Comparison of ENCODE assay signal across 10 cellular contexts in the genomic region with DNA sequence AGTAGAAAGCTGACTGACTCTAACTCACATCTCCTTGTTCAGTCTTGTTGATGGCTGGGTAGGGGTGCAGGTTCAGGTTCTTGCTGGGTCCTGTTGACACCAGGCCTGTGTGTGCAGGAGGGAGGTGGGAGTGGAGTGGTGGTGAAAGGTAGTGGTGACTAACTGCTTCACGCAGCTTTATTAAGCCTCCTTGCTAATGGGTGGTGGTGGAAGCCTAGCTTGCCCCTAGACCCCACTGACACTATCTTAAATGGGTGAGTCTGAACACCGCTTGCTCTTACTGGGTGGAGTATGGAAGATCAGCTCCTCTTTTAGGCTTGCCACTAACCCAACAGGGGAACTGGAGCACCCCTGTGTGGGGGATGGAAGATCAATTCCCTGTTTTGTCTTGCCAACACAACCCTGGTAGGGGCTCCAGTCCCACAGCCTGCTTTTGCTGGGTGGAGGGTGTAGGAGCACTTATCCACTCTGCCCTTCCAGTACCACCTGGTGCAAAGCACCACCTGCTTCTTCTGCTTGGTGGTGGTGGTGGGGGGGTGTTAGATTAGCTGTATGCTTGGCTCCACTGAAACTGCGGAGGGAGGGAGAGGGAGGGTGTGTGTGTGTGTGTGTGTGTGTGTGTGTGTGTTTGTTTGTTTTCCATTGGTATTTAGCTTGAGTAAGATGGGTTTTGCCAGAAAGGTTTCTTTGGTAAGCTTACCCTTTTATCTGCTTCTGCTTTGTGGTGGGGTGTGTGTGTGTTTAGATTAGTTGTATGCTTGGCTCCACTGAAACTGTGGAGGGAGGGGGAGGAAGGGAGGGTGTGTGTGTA. TPM values are rescaled to one million over a fixed set of nuclear protein-coding genes. Genes with fewer than 3 reads are reported as not detected.
DNase-seq lines count a peak whose midpoint lies in the region; ATAC-seq, FAIRE-seq and TF ChIP-seq lines count a peak whose summit lies in the region.
"Had no signal": no experiment of that assay in that cellular context is flagged by ENCODE, and none has a peak within 500 bp of the region (broad histone marks: within the 10 kb centered on the region; RNA-seq: fewer than 3 reads in every experiment).

No MANE protein-coding gene starts in this region.

- POLR2A ChIA-PET in MCF 10A (lab: Yijun Ruan, JAX) (interaction anchor here (1.2 to 1.5 kb wide), 3 partner anchors 9 to 24 kb away, joined by 3 to 4 read pairs (median 3); no protein-coding TSS in a partner anchor), K562 (lab: Yijun Ruan, JAX) (interaction anchor here (0.5 to 3.2 kb wide), 12 partner anchors 9 to 73 kb away, joined by 3 to 16 read pairs (median 4); no protein-coding TSS in a partner anchor)

- no peaks in the 10 kb centered on the region for H3K9me3 Mint-ChIP-seq in MCF 10A (ENCODE audit: unreplicated experiment)
- no peaks in the 10 kb centered on the region for H3K9me3 Mint-ChIP-seq in stimulated activated naive CD8-positive, alpha-beta T cell treated with anti-CD3 and anti-CD28 coated beads, Interleukin-15, amount 100 ng/mL, for 72 hours

- TF ChIP-seq CTCF in mammary epithelial cell (conservative IDR thresholded peaks at IDR 0.05 in 1 of 2, IDR thresholded peaks at IDR 0.05 in 1 of 2; ENCODE audit: extremely low read depth in 1 of 2, insufficient read depth in 1 of 2, low read depth in 1 of 2, low read length in 2 of 2) = no peak
- TF ChIP-seq CTCF in MCF 10A (IDR thresholded peaks at IDR 0.05; ENCODE audit: unreplicated experiment) = no peak
- TF ChIP-seq CTCF in K562 (IDR thresholded peaks at IDR 0.05 in 2 of 3, conservative IDR thresholded peaks at IDR 0.05 in 1 of 3; ENCODE audit: insufficient read depth in 2 of 3, low read depth in 1 of 3, low read length in 3 of 3) = no peak
- no peak for TF ChIP-seq CTCF in smooth muscle cell (IDR thresholded peaks at IDR 0.05; ENCODE audit: borderline replicate concordance, insufficient read depth, poor library complexity, severe bottlenecking)
- no peak for TF ChIP-seq CTCF in tibial artery (IDR thresholded peaks at IDR 0.05)

- CTCF ChIA-PET in mammary epithelial cell (lab: Charles Lee; ENCODE audit: low non-redundant PET) = interaction anchor here (0.6 kb wide), 1 partner anchor 266 kb away, joined by 3 read pairs; no protein-coding TSS in a partner anchor
- CTCF ChIA-PET in MCF 10A (lab: Yijun Ruan, JAX) = interaction anchor here (0.9 to 1.6 kb wide), 2 partner anchors 24 to 171 kb away, joined by 4 to 5 read pairs; no protein-coding TSS in a partner anchor
- CTCF ChIA-PET in K562 (lab: Yijun Ruan, JAX; ENCODE audit: low intra/inter-chr PET ratio) = no interaction called here

- TF ChIP-seq EP300 in K562 (IDR thresholded peaks at IDR 0.05; ENCODE audit: low read length) = no peak

- H3K27me3 ChIP-seq in mammary epithelial cell (ENCODE audit: insufficient read depth, low read length) (no peaks in the 10 kb centered on the region), K562 (ENCODE audit: control insufficient read depth in 2 of 2, insufficient read depth in 2 of 2, low read length in 2 of 2) (no peaks in the 10 kb centered on the region), smooth muscle cell (ENCODE audit: low read depth) (no peaks in the 10 kb centered on the region), tibial artery (no peaks in the 10 kb centered on the region)

- H3K9ac ChIP-seq in mammary epithelial cell (ENCODE audit: insufficient read depth, low read length) = no peak overlapping the region
- H3K9ac ChIP-seq in K562 (ENCODE audit: insufficient read depth in 1 of 2, low read depth in 2 of 2, low read length in 2 of 2) = peak overlapping the region in 1 of 2 experiments; percentile 43; a peak in 1 of 4 replicates
- H3K9ac ChIP-seq in smooth muscle cell (ENCODE audit: low read depth) = no peak overlapping the region

- H4K20me1 ChIP-seq in mammary epithelial cell (ENCODE audit: insufficient read depth, low read length) (no peaks in the 10 kb centered on the region), K562 (replicated peaks; ENCODE audit: control insufficient read depth, insufficient read depth, low read length) (peaks cover 18% of the 10 kb centered on the region), smooth muscle cell (ENCODE audit: low read depth) (peaks cover 60% of the 10 kb centered on the region)

- H3K27ac ChIP-seq in mammary epithelial cell (ENCODE audit: insufficient read depth, low read depth, low read length) = no peak overlapping the region
- no peak overlapping the region for H3K27ac ChIP-seq in K562 (ENCODE audit: extremely low read depth, low read depth, low read length)
- no peak overlapping the region for H3K27ac ChIP-seq in smooth muscle cell (ENCODE audit: low read depth)
- no peak overlapping the region for H3K27ac ChIP-seq in tibial artery
- H3K27ac ChIP-seq: SK-N-MC had no signal

- intact Hi-C loops in mammary epithelial cell (cut with micrococcal nuclease) = no loop called here
- intact Hi-C loops in MCF 10A (cut with micrococcal nuclease) = no loop called here
- intact Hi-C loops in K562 (cut with micrococcal nuclease) = no loop called here
- intact Hi-C loops in tibial artery (cut with DNase I; ENCODE audit: low total_unique reads) = no loop called here

- dilution Hi-C loops in mammary epithelial cell (cut with HindIII; ENCODE audit: low sequenced_read_pairs) = no loop called here

- 95% methylated on average over 2 of the region's 3 CpGs for WGBS in mammary epithelial cell (ENCODE audit: low coverage, missing lambda C conversion rate)
- WGBS in K562 (ENCODE audit: insufficient coverage, low coverage, missing lambda C conversion rate) = 5% methylated on average over 2 of the region's 3 CpGs
- 67% methylated on average over 3 of the region's 3 CpGs for WGBS in smooth muscle cell (ENCODE audit: low lambda C conversion rate)

- BruUV-seq in mammary epithelial cell (replicated peaks; lab: Mats Ljungman, UMichigan) = no TSS peak
- no TSS peak for BruUV-seq in MCF 10A (replicated peaks; lab: Mats Ljungman, UMichigan)
- no TSS peak for BruUV-seq in K562 (replicated peaks; lab: Mats Ljungman, UMichigan)

- FAIRE-seq in K562 (lab: Jason Lieb, UNC) = peak; percentile 73

- H3K36me3 ChIP-seq in mammary epithelial cell (ENCODE audit: insufficient read depth, low read length) (no peaks in the 10 kb centered on the region), K562 (ENCODE audit: control insufficient read depth, insufficient read depth, low read length) (no peaks in the 10 kb centered on the region), smooth muscle cell (ENCODE audit: low read depth) (no peaks in the 10 kb centered on the region), tibial artery (no peaks in the 10 kb centered on the region)

- no peaks in the 10 kb centered on the region for H3F3A ChIP-seq in smooth muscle cell (ENCODE audit: low read depth)

- H3K27ac Mint-ChIP-seq in MCF 10A (ENCODE audit: low read depth, unreplicated experiment) = no peak overlapping the region
- peak overlapping the region in 1 of 2 donors; percentile 86 for H3K27ac Mint-ChIP-seq in stimulated activated naive CD8-positive, alpha-beta T cell treated with anti-CD3 and anti-CD28 coated beads, Interleukin-15, amount 100 ng/mL, for 72 hours

- H2AFZ ChIP-seq in mammary epithelial cell (ENCODE audit: low read depth, low read length) (no peak overlapping the region), K562 (ENCODE audit: low read depth, low read length) (no peak overlapping the region), smooth muscle cell (ENCODE audit: low read depth) (no peak overlapping the region)

- peaks cover 6% of the 10 kb centered on the region for H3K36me3 Mint-ChIP-seq in MCF 10A (ENCODE audit: insufficient read depth, unreplicated experiment)

- in situ Hi-C loops in mammary epithelial cell (cut with MboI; ENCODE audit: low sequenced_read_pairs in 2 of 2) = no loop called here
- in situ Hi-C loops in K562 (cut with MboI) = no loop called here

- H3K9me1 ChIP-seq in K562 (ENCODE audit: control insufficient read depth, insufficient read depth, low read length) = peaks cover 5% of the 10 kb centered on the region

- H3K4me1 ChIP-seq in mammary epithelial cell (ENCODE audit: insufficient read depth, low read length) = peaks cover 4% of the 10 kb centered on the region
- peaks cover 15 to 24% of the 10 kb centered on the region in 2 experiments; a peak in 4 of 5 replicates for H3K4me1 ChIP-seq in K562 (replicated peaks in 1 of 2; ENCODE audit: control insufficient read depth in 2 of 2, insufficient read depth in 2 of 2, low read length in 2 of 2)
- peaks cover 6% of the 10 kb centered on the region for H3K4me1 ChIP-seq in smooth muscle cell (ENCODE audit: low read depth)
- H3K4me1 ChIP-seq in tibial artery = peaks cover 0 to 22% (median 4%) of the 10 kb centered on the region in 4 donors

- H3K9me3 ChIP-seq in mammary epithelial cell (replicated peaks; ENCODE audit: insufficient read depth, low read length) (no peaks in the 10 kb centered on the region), K562 (replicated peaks; ENCODE audit: control insufficient read depth, insufficient read depth, low read depth, low read length) (no peaks in the 10 kb centered on the region), smooth muscle cell (replicated peaks; ENCODE audit: low read depth) (no peaks in the 10 kb centered on the region), tibial artery (no peaks in the 10 kb centered on the region)

- no peak overlapping the region for H3K4me3 ChIP-seq in mammary epithelial cell (replicated peaks in 1 of 3; ENCODE audit: insufficient read depth in 1 of 3, low read depth in 2 of 3, low read length in 3 of 3)
- H3K4me3 ChIP-seq in K562 = no peak overlapping the region
- no peak overlapping the region for H3K4me3 ChIP-seq in smooth muscle cell
- H3K4me3 ChIP-seq in tibial artery = no peak overlapping the region
- H3K4me3 ChIP-seq: SK-N-MC had no signal

- no peak for TF ChIP-seq RAD21 in K562 (CRISPR knock-in tag; conservative IDR thresholded peaks at IDR 0.05 in 1 of 2, IDR thresholded peaks at IDR 0.05 in 1 of 2)

- no peaks in the 10 kb centered on the region for H3K27me3 Mint-ChIP-seq in MCF 10A (ENCODE audit: insufficient read depth, unreplicated experiment)
- no peaks in the 10 kb centered on the region for H3K27me3 Mint-ChIP-seq in stimulated activated naive CD8-positive, alpha-beta T cell treated with anti-CD3 and anti-CD28 coated beads, Interleukin-15, amount 100 ng/mL, for 72 hours

- TF ChIP-seq POLR2A in K562 (conservative IDR thresholded peaks at IDR 0.05) = no peak

- peak; percentile 60 for ATAC-seq in K562
- peak; percentile 80 for ATAC-seq in stimulated activated naive CD8-positive, alpha-beta T cell treated with anti-CD3 and anti-CD28 coated beads, Interleukin-15, amount 100 ng/mL, for 72 hours

- no peak overlapping the region for H3K4me3 Mint-ChIP-seq in MCF 10A (ENCODE audit: unreplicated experiment)
- peak overlapping the region; percentile 14 to 34 for H3K4me3 Mint-ChIP-seq in stimulated activated naive CD8-positive, alpha-beta T cell treated with anti-CD3 and anti-CD28 coated beads, Interleukin-15, amount 100 ng/mL, for 72 hours

- H3K79me2 ChIP-seq in mammary epithelial cell (ENCODE audit: insufficient read depth, low read length) (peaks cover 95% of the 10 kb centered on the region), K562 (ENCODE audit: control insufficient read depth, insufficient read depth, low read length) (peaks cover 98% of the 10 kb centered on the region), smooth muscle cell (ENCODE audit: low read depth) (peaks cover 95% of the 10 kb centered on the region)

- H3K4me2 ChIP-seq in mammary epithelial cell (ENCODE audit: insufficient read depth, low read depth, low read length) (no peak overlapping the region), K562 (ENCODE audit: insufficient read depth, low read length) (peak overlapping the region; percentile 43), smooth muscle cell (no peak overlapping the region)

- DNase-seq in mammary epithelial cell = peak; percentile 33
- DNase-seq in MCF 10A (ENCODE audit: unreplicated experiment) = no peak
- peak; percentile 19 for DNase-seq in NCI-H2029 treated with DMSO at 0.1 percent for 48 hours (lab: John Stamatoyannopoulos, UW)
- peak in 2 of 4 experiments; percentile 7 to 63 for DNase-seq in K562 (ENCODE audit: extremely low read depth in 1 of 4, low spot score in 3 of 4)
- peak in 1 of 2 donors; percentile 9 for DNase-seq in stimulated activated naive CD8-positive, alpha-beta T cell treated with anti-CD3 and anti-CD28 coated beads, Interleukin-15, amount 100 ng/mL, for 72 hours
- DNase-seq in smooth muscle cell (lab: John Stamatoyannopoulos, UW; ENCODE audit: unreplicated experiment) = no peak
- DNase-seq in pons (ENCODE audit: low spot score) = no peak
- no peak for DNase-seq in tibial artery

- H3K4me1 Mint-ChIP-seq in MCF 10A (ENCODE audit: insufficient read depth, unreplicated experiment) = peaks cover 21% of the 10 kb centered on the region
- peaks cover 38% of the 10 kb centered on the region for H3K4me1 Mint-ChIP-seq in stimulated activated naive CD8-positive, alpha-beta T cell treated with anti-CD3 and anti-CD28 coated beads, Interleukin-15, amount 100 ng/mL, for 72 hours

RNA-seq across cellular contexts. Expression of a gene that starts 25.6 kb away (rescaled TPM):
- 10 to 100 TPM; 45.4 to 46.8 TPM for total RNA-seq in mammary epithelial cell
- polyA plus RNA-seq in mammary epithelial cell = 18.9 TPM
- polyA minus RNA-seq in mammary epithelial cell = 47.4 TPM
- total RNA-seq in MCF 10A (2022) = 30.8 and 31.8 TPM in 2 replicates
- 67.4 and 167 TPM in 2 replicates for total RNA-seq in K562 (2011; cell fraction: chromatin; rRNA removed; ENCODE audit: low replicate concordance)
- total RNA-seq in K562 (2011; cell fraction: nucleolus; rRNA removed) = 29.5 and 35.7 TPM in 2 replicates
- 52.1 and 74.0 TPM in 2 replicates for total RNA-seq in K562 (2011; cell fraction: nucleoplasm; rRNA removed)
- 14.6 and 18.8 TPM in 2 replicates for total RNA-seq in K562 (2014; rRNA removed)
- total RNA-seq in K562 (2014; rRNA removed; fragmentation: Illumina TruSeq; extraction: Trizol) = 26.9 and 28.3 TPM in 2 replicates
- 21.7 and 22.9 TPM in 2 replicates for total RNA-seq in K562 (2015; rRNA removed; fragmentation: Illumina TruSeq; extraction: Trizol)
- 21.0 and 27.5 TPM in 2 replicates for total RNA-seq in K562 (2021)
- polyA plus RNA-seq in K562 (2011; rRNA removed) = 34.3 and 38.0 TPM in 2 replicates
- 17.2 and 18.4 TPM in 2 replicates for polyA plus RNA-seq in K562 (2011; cell fraction: cytosol; rRNA removed)
- polyA plus RNA-seq in K562 (2011; cell fraction: nucleus; rRNA removed) = 53.5 and 79.2 TPM in 2 replicates
- polyA plus RNA-seq in K562 (2012) = 14.1 and 18.4 TPM in 2 replicates
- polyA plus RNA-seq in K562 (2014; fragmentation: Illumina TruSeq; extraction: Trizol) = 25.3 and 25.5 TPM in 2 replicates
- 1 to 10 TPM; 8.4 to 8.9 TPM for polyA plus RNA-seq in K562 (2014; fragmentation: Nextera tagmentation; extraction: Ambion mirVana)
- 16.2 and 23.4 TPM in 2 replicates for polyA plus RNA-seq in K562 (2014; rRNA removed)
- 67.2 and 73.7 TPM in 2 replicates for polyA minus RNA-seq in K562 (2011; rRNA and poly(A)+ RNA removed)
- polyA minus RNA-seq in K562 (2011; cell fraction: cytosol; rRNA and poly(A)+ RNA removed) = 24.0 and 30.0 TPM in 2 replicates
- polyA minus RNA-seq in K562 (2011; cell fraction: nucleus; rRNA and poly(A)+ RNA removed) = 39.2 and 66.4 TPM in 2 replicates
- 28.1 and 38.7 TPM in 2 replicates for total RNA-seq in smooth muscle cell
- polyA plus RNA-seq in smooth muscle cell = 9.6 and 11.8 TPM in 2 replicates

RNA-seq across cellular contexts. Expression of a gene that starts 54.8 kb away (rescaled TPM):
- total RNA-seq in mammary epithelial cell = not detected
- polyA plus RNA-seq in mammary epithelial cell = not detected
- not detected for polyA minus RNA-seq in mammary epithelial cell
- total RNA-seq in MCF 10A (2022) = not detected in 2 replicates
- 1.2 TPM in 1 of 2 replicates, not detected in the other for total RNA-seq in K562 (2011; cell fraction: chromatin; rRNA removed; ENCODE audit: low replicate concordance)
- total RNA-seq in K562 (2011; cell fraction: nucleolus; rRNA removed) = 0.53 and 1.3 TPM in 2 replicates
- total RNA-seq in K562 (2011; cell fraction: nucleoplasm; rRNA removed) = 0.99 and 1.1 TPM in 2 replicates
- 0.14 and 0.73 TPM in 2 replicates for total RNA-seq in K562 (2014; rRNA removed)
- total RNA-seq in K562 (2014; rRNA removed; fragmentation: Illumina TruSeq; extraction: Trizol) = 0.93 and 1.2 TPM in 2 replicates
- 0.45 and 0.51 TPM in 2 replicates for total RNA-seq in K562 (2015; rRNA removed; fragmentation: Illumina TruSeq; extraction: Trizol)
- 0.85 and 1.3 TPM in 2 replicates for total RNA-seq in K562 (2021)
- polyA plus RNA-seq in K562 (2011; rRNA removed) = 0.73 and 1.1 TPM in 2 replicates
- 1.9 and 2.5 TPM in 2 replicates for polyA plus RNA-seq in K562 (2011; cell fraction: cytosol; rRNA removed)
- polyA plus RNA-seq in K562 (2011; cell fraction: nucleus; rRNA removed) = 0.94 and 2.5 TPM in 2 replicates
- polyA plus RNA-seq in K562 (2012) = 1.4 and 2.3 TPM in 2 replicates
- 1.8 and 2.4 TPM in 2 replicates for polyA plus RNA-seq in K562 (2014; fragmentation: Illumina TruSeq; extraction: Trizol)
- polyA plus RNA-seq in K562 (2014; fragmentation: Nextera tagmentation; extraction: Ambion mirVana) = 1 to 10 TPM; 2.0 to 2.5 TPM
- polyA plus RNA-seq in K562 (2014; rRNA removed) = 1.5 and 3.0 TPM in 2 replicates
- 1.5 and 1.7 TPM in 2 replicates for polyA minus RNA-seq in K562 (2011; rRNA and poly(A)+ RNA removed)
- not detected in 2 replicates for polyA minus RNA-seq in K562 (2011; cell fraction: cytosol; rRNA and poly(A)+ RNA removed)
- 0.33 and 0.94 TPM in 2 replicates for polyA minus RNA-seq in K562 (2011; cell fraction: nucleus; rRNA and poly(A)+ RNA removed)
- total RNA-seq in smooth muscle cell = not detected in 2 replicates
- not detected in 2 replicates for polyA plus RNA-seq in smooth muscle cell
- total RNA-seq: G401 had no signal

Comparison
In these comparisons a context has a peak if more than half of its experiments do, and no peak if none do; other contexts are left out.
1. DNase-seq: peak in mammary epithelial cell (single experiment) and NCI-H2029 treated with DMSO at 0.1 percent for 48 hours (single experiment); none in MCF 10A (single experiment), smooth muscle cell (single experiment), pons (single experiment) and tibial artery (0 of 2).